Comparison of ENCODE assay signal across 15 cellular contexts in genomic region chr12:6444031-6444430, GRCh38. TPM values are rescaled to one million over a fixed set of nuclear protein-coding genes. Genes with fewer than 3 reads are reported as not detected.
DNase-seq lines count a peak whose midpoint lies in the region; ATAC-seq and TF ChIP-seq lines count a peak whose summit lies in the region.
"Had no signal": no experiment of that assay in that cellular context is flagged by ENCODE, and none has a peak within 500 bp of the region (broad histone marks: within the 10 kb centered on the region; RNA-seq: fewer than 3 reads in every experiment).

No MANE protein-coding gene starts in this region.

- H3K27ac ChIP-seq in thymus (ENCODE audit: low read depth): peak overlapping the region; percentile 88
- H3K27ac ChIP-seq: breast epithelium had no signal

- no peaks in the 10 kb centered on the region for H3K9me3 ChIP-seq in thymus (ENCODE audit: control insufficient read depth)
- H3K9me3 ChIP-seq: breast epithelium had no signal

- peaks cover 37% of the 10 kb centered on the region for H3K4me1 ChIP-seq in thymus (ENCODE audit: control insufficient read depth, insufficient read depth, low read length)
- H3K4me1 ChIP-seq: breast epithelium had no signal

- peak overlapping the region; percentile 97 for H3K4me3 Mint-ChIP-seq in activated naive CD4-positive, alpha-beta T cell treated with anti-CD3 and anti-CD28 coated beads, Interleukin-2, amount 10 ng/mL, durations not matched to agents 7 days and 5 days
- peak overlapping the region; percentile 98 for H3K4me3 Mint-ChIP-seq in central memory CD8-positive, alpha-beta T cell

- 86% methylated on average over 4 of the region's 4 CpGs for WGBS in thymus

- H3K4me3 ChIP-seq in thymus (ENCODE audit: low read length): no peak overlapping the region
- H3K4me3 ChIP-seq: breast epithelium had no signal

- no peaks in the 10 kb centered on the region for H3K9me3 Mint-ChIP-seq in activated naive CD4-positive, alpha-beta T cell treated with anti-CD3 and anti-CD28 coated beads, Interleukin-2, amount 10 ng/mL, durations not matched to agents 7 days and 5 days
- H3K9me3 Mint-ChIP-seq in central memory CD8-positive, alpha-beta T cell: no peaks in the 10 kb centered on the region

- peaks cover 33% of the 10 kb centered on the region for H3K36me3 Mint-ChIP-seq in activated naive CD4-positive, alpha-beta T cell treated with anti-CD3 and anti-CD28 coated beads, Interleukin-2, amount 10 ng/mL, durations not matched to agents 7 days and 5 days
- peaks cover 30% of the 10 kb centered on the region for H3K36me3 Mint-ChIP-seq in central memory CD8-positive, alpha-beta T cell (ENCODE audit: insufficient read depth)

- H3K27ac Mint-ChIP-seq in activated naive CD4-positive, alpha-beta T cell treated with anti-CD3 and anti-CD28 coated beads, Interleukin-2, amount 10 ng/mL, durations not matched to agents 7 days and 5 days: peak overlapping the region; percentile 95
- peak overlapping the region; percentile 90 for H3K27ac Mint-ChIP-seq in central memory CD8-positive, alpha-beta T cell (ENCODE audit: low read depth)
- H3K27ac Mint-ChIP-seq: progenitor cell of endocrine pancreas had no signal

- no peak for TF ChIP-seq CTCF in GM13976 (IDR thresholded peaks at IDR 0.05; ENCODE audit: borderline replicate concordance, control extremely low read depth, extremely low read depth, insufficient read depth, missing control alignments)

- ATAC-seq in central memory CD8-positive, alpha-beta T cell (replicated peaks; ENCODE audit: extremely low read depth, poor library complexity, severe bottlenecking): no peak
- no peak for ATAC-seq in GM19023 (IDR thresholded peaks at IDR 0.05; ENCODE audit: unreplicated experiment)

- no peak for DNase-seq in activated naive CD4-positive, alpha-beta T cell treated with anti-CD3 and anti-CD28 coated beads, Interleukin-2, amount 10 ng/mL, durations not matched to agents 7 days and 5 days
- no peak for DNase-seq in activated naive CD4-positive, alpha-beta T cell treated with anti-CD3 and anti-CD28 coated beads, Interleukin-2, amount 50 U/mL, for 16 hours
- DNase-seq in NAMALWA (ENCODE audit: low spot score) (peak; percentile 79), GM13976 (ENCODE audit: low spot score) (no peak), LoVo (ENCODE audit: low spot score) (no peak)
- DNase-seq in central memory CD8-positive, alpha-beta T cell (ENCODE audit: low spot score in 2 of 2): no peak
- DNase-seq: foreskin melanocyte, NCI-H1436, NCI-H526, RPMI8226, T1000 had no signal

- no peaks in the 10 kb centered on the region for H3K27me3 ChIP-seq in thymus (ENCODE audit: control insufficient read depth, insufficient read depth)
- H3K27me3 ChIP-seq: breast epithelium had no signal

- H3K36me3 ChIP-seq in thymus (ENCODE audit: control insufficient read depth, insufficient read depth): no peaks in the 10 kb centered on the region
- H3K36me3 ChIP-seq: breast epithelium had no signal

- H3K4me1 Mint-ChIP-seq in activated naive CD4-positive, alpha-beta T cell treated with anti-CD3 and anti-CD28 coated beads, Interleukin-2, amount 10 ng/mL, durations not matched to agents 7 days and 5 days: peaks cover 63% of the 10 kb centered on the region
- H3K4me1 Mint-ChIP-seq in central memory CD8-positive, alpha-beta T cell: peaks cover 75% of the 10 kb centered on the region

- CTCF ChIA-PET in activated naive CD4-positive, alpha-beta T cell treated with anti-CD3 and anti-CD28 coated beads, Interleukin-2, amount 10 ng/mL, durations not matched to agents 7 days and 5 days (lab: Charles Lee): interaction anchor here (0.9 to 6.8 kb wide), 6 partner anchors 8 to 22 kb away, joined by 3 to 63 read pairs (median 30); partner anchors contain the start of gene TAPBPL

- no peaks in the 10 kb centered on the region for H3K27me3 Mint-ChIP-seq in activated naive CD4-positive, alpha-beta T cell treated with anti-CD3 and anti-CD28 coated beads, Interleukin-2, amount 10 ng/mL, durations not matched to agents 7 days and 5 days
- H3K27me3 Mint-ChIP-seq in central memory CD8-positive, alpha-beta T cell: no peaks in the 10 kb centered on the region
- H3K27me3 Mint-ChIP-seq: progenitor cell of endocrine pancreas had no signal

- in situ Hi-C loops in GM13976 (cut with MboI; ENCODE audit: low sequenced_read_pairs, unreplicated experiment): no loop called here

RNA-seq across cellular contexts. Expression of gene CD27, which starts 0.7 kb away (rescaled TPM):
- 75.4 TPM for polyA plus RNA-seq in thymus

RNA-seq across cellular contexts. Expression of gene TAPBPL, which starts 7.8 kb away (rescaled TPM):
- polyA plus RNA-seq in thymus: 28.6 TPM

RNA-seq across cellular contexts. Expression of gene VAMP1, which starts 26.4 kb away (rescaled TPM):
- polyA plus RNA-seq in thymus: 17.2 TPM

RNA-seq across cellular contexts. Expression of gene MRPL51, which starts 49.0 kb away (rescaled TPM):
- polyA plus RNA-seq in thymus: 136 TPM

RNA-seq across cellular contexts. Expression of gene NCAPD2, which starts 49.9 kb away (rescaled TPM):
- polyA plus RNA-seq in thymus: 18.8 TPM
